22 cellular contexts compared by ENCODE assay signal in genomic region chr1:66248257-66248656, GRCh38.
DNase-seq lines count a peak whose midpoint lies in the region; ATAC-seq and TF ChIP-seq lines count a peak whose summit lies in the region.
"Had no signal": no experiment of that assay in that cellular context is flagged by ENCODE, and none has a peak within 500 bp of the region (broad histone marks: within the 10 kb centered on the region; RNA-seq: fewer than 3 reads in every experiment).

No MANE protein-coding gene starts in this region.

- no peaks in the 10 kb centered on the region for H4K20me1 ChIP-seq in neural progenitor cell (ENCODE audit: low read depth)
- H4K20me1 ChIP-seq: BLaER1 had no signal

- CTCF ChIA-PET in activated CD8-positive, alpha-beta memory T cell treated with anti-CD3 and anti-CD28 coated beads, Interleukin-2, amount 10 ng/mL, durations not matched to agents 7 days and 5 days (lab: Charles Lee) = interaction anchor here (0.7 to 20.4 kb wide), 10 partner anchors 27 to 285 kb away, joined by 3 to 406 read pairs (median 8); no protein-coding TSS in a partner anchor
- CTCF ChIA-PET in CD4-positive, alpha-beta memory T cell (lab: Charles Lee; ENCODE audit: partially characterized antibody) = interaction anchor here (1.1 to 30.4 kb wide), 10 partner anchors 27 to 291 kb away, joined by 3 to 874 read pairs (median 10); no protein-coding TSS in a partner anchor

- H3K4me1 ChIP-seq in CD4-positive, alpha-beta memory T cell (ENCODE audit: insufficient read depth, low read length) = peaks cover 71% of the 10 kb centered on the region
- H3K4me1 ChIP-seq in neural progenitor cell = no peaks in the 10 kb centered on the region
- H3K4me1 ChIP-seq: psoas muscle had no signal

- no peak overlapping the region for H3K27ac ChIP-seq in CD4-positive, alpha-beta memory T cell (ENCODE audit: low read depth, low read length)
- H3K27ac ChIP-seq in neural progenitor cell = no peak overlapping the region
- H3K27ac ChIP-seq: BLaER1, neutrophil, psoas muscle had no signal

- intact Hi-C loops in CD4-positive, alpha-beta memory T cell (cut with micrococcal nuclease) = loop anchor here (10.0 kb wide), 3 partner anchors 823 to 1183 kb away; partner anchors contain the start of genes LEPR and LEPROT
- intact Hi-C loops in activated T-helper 1 cell treated with anti-CD3 and anti-CD28 coated beads, Interleukin-12 subunit alpha, Interleukin-12 subunit beta, Interleukin-2, Interleukin-4 antibody, amounts not matched to agents 30 ng/mL and 10 ng/mL and 1 ng/mL, durations not matched to agents 14 hours and 24 hours and 36 hours (cut with micrococcal nuclease) = loop anchor here (5.0 to 10.0 kb wide), 4 partner anchors 377 to 853 kb away; partner anchors contain the start of genes LEPR and LEPROT
- intact Hi-C loops in sciatic nerve (cut with DNase I) = no loop called here

- no peak overlapping the region for H3K4me3 ChIP-seq in CD4-positive, alpha-beta memory T cell (ENCODE audit: low read length in 2 of 2)
- no peak overlapping the region for H3K4me3 ChIP-seq in neural progenitor cell
- H3K4me3 ChIP-seq: BLaER1, psoas muscle had no signal

- H2AFZ ChIP-seq in neural progenitor cell (replicated peaks) = no peak overlapping the region

- POLR2A ChIA-PET in CD4-positive, alpha-beta memory T cell (lab: Charles Lee; ENCODE audit: partially characterized antibody) = interaction anchor here (0.9 to 7.4 kb wide), 8 partner anchors 9 to 197 kb away, joined by 3 to 59 read pairs (median 6); no protein-coding TSS in a partner anchor

- H3F3A ChIP-seq in neural progenitor cell (ENCODE audit: low read depth) = no peaks in the 10 kb centered on the region

- H3K27me3 ChIP-seq in CD4-positive, alpha-beta memory T cell (ENCODE audit: insufficient read depth, low read length) = no peaks in the 10 kb centered on the region
- no peaks in the 10 kb centered on the region for H3K27me3 ChIP-seq in neural progenitor cell
- H3K27me3 ChIP-seq: BLaER1, neutrophil had no signal

- ATAC-seq in activated CD8-positive, alpha-beta memory T cell treated with anti-CD3 and anti-CD28 coated beads, Interleukin-2, amount 10 ng/mL, durations not matched to agents 7 days and 5 days = no peak
- peak; percentile 83 for ATAC-seq in sciatic nerve

- H3K4me3 Mint-ChIP-seq in activated CD8-positive, alpha-beta memory T cell treated with anti-CD3 and anti-CD28 coated beads, Interleukin-2, amount 10 ng/mL, durations not matched to agents 7 days and 5 days = peak overlapping the region; percentile 82
- H3K4me3 Mint-ChIP-seq in CD4-positive, alpha-beta memory T cell = peak overlapping the region in 5 of 8 donors; percentile 4 to 88 (median 74)
- no peak overlapping the region for H3K4me3 Mint-ChIP-seq in activated T-helper 1 cell treated with anti-CD3 and anti-CD28 coated beads, Interleukin-12 subunit alpha, Interleukin-12 subunit beta, Interleukin-2, Interleukin-4 antibody, amounts not matched to agents 30 ng/mL and 10 ng/mL and 1 ng/mL, durations not matched to agents 14 hours and 24 hours and 36 hours
- H3K4me3 Mint-ChIP-seq in neural progenitor cell = no peak overlapping the region

- H3K36me3 Mint-ChIP-seq in activated CD8-positive, alpha-beta memory T cell treated with anti-CD3 and anti-CD28 coated beads, Interleukin-2, amount 10 ng/mL, durations not matched to agents 7 days and 5 days = no peaks in the 10 kb centered on the region
- no peaks in the 10 kb centered on the region for H3K36me3 Mint-ChIP-seq in CD4-positive, alpha-beta memory T cell
- no peaks in the 10 kb centered on the region for H3K36me3 Mint-ChIP-seq in activated T-helper 1 cell treated with anti-CD3 and anti-CD28 coated beads, Interleukin-12 subunit alpha, Interleukin-12 subunit beta, Interleukin-2, Interleukin-4 antibody, amounts not matched to agents 30 ng/mL and 10 ng/mL and 1 ng/mL, durations not matched to agents 14 hours and 24 hours and 36 hours (ENCODE audit: low read depth)
- peaks cover 2% of the 10 kb centered on the region for H3K36me3 Mint-ChIP-seq in neural progenitor cell
- H3K36me3 Mint-ChIP-seq: activated naive CD4-positive, alpha-beta T cell treated with anti-CD3 and anti-CD28 coated beads, Interleukin-2, amount 50 U/mL, for 24 hours had no signal

- no peak overlapping the region for H3K9ac ChIP-seq in neural progenitor cell
- H3K9ac ChIP-seq: BLaER1 had no signal

- H3K27me3 Mint-ChIP-seq in activated CD8-positive, alpha-beta memory T cell treated with anti-CD3 and anti-CD28 coated beads, Interleukin-2, amount 10 ng/mL, durations not matched to agents 7 days and 5 days = no peaks in the 10 kb centered on the region
- H3K27me3 Mint-ChIP-seq in CD4-positive, alpha-beta memory T cell = peaks cover 0 to 3% of the 10 kb centered on the region in 2 donors
- no peaks in the 10 kb centered on the region for H3K27me3 Mint-ChIP-seq in activated T-helper 1 cell treated with anti-CD3 and anti-CD28 coated beads, Interleukin-12 subunit alpha, Interleukin-12 subunit beta, Interleukin-2, Interleukin-4 antibody, amounts not matched to agents 30 ng/mL and 10 ng/mL and 1 ng/mL, durations not matched to agents 14 hours and 24 hours and 36 hours (ENCODE audit: insufficient read depth)
- no peaks in the 10 kb centered on the region for H3K27me3 Mint-ChIP-seq in neural progenitor cell (ENCODE audit: insufficient read depth, low read depth)
- H3K27me3 Mint-ChIP-seq: activated naive CD4-positive, alpha-beta T cell treated with anti-CD3 and anti-CD28 coated beads, Interleukin-2, amount 50 U/mL, for 24 hours had no signal

- no peak overlapping the region for H3K4me2 ChIP-seq in neural progenitor cell
- H3K4me2 ChIP-seq: BLaER1 had no signal

- H3K4me1 Mint-ChIP-seq in activated CD8-positive, alpha-beta memory T cell treated with anti-CD3 and anti-CD28 coated beads, Interleukin-2, amount 10 ng/mL, durations not matched to agents 7 days and 5 days = peaks cover 59% of the 10 kb centered on the region
- peaks cover 0 to 42% (median 34%) of the 10 kb centered on the region in 4 donors for H3K4me1 Mint-ChIP-seq in CD4-positive, alpha-beta memory T cell
- peaks cover 63% of the 10 kb centered on the region for H3K4me1 Mint-ChIP-seq in activated T-helper 1 cell treated with anti-CD3 and anti-CD28 coated beads, Interleukin-12 subunit alpha, Interleukin-12 subunit beta, Interleukin-2, Interleukin-4 antibody, amounts not matched to agents 30 ng/mL and 10 ng/mL and 1 ng/mL, durations not matched to agents 14 hours and 24 hours and 36 hours (ENCODE audit: low read depth)
- peaks cover 4% of the 10 kb centered on the region for H3K4me1 Mint-ChIP-seq in neural progenitor cell

- TF ChIP-seq CTCF in neural progenitor cell (IDR thresholded peaks at IDR 0.05) = no peak

- H3K36me3 ChIP-seq in CD4-positive, alpha-beta memory T cell (ENCODE audit: insufficient read depth, low read length) = no peaks in the 10 kb centered on the region
- no peaks in the 10 kb centered on the region for H3K36me3 ChIP-seq in neural progenitor cell
- H3K36me3 ChIP-seq: BLaER1, neutrophil had no signal

- no peaks in the 10 kb centered on the region for H3K9me3 ChIP-seq in CD4-positive, alpha-beta memory T cell (ENCODE audit: control insufficient read depth in 1 of 2, low read length in 2 of 2)
- no peaks in the 10 kb centered on the region for H3K9me3 ChIP-seq in neural progenitor cell (ENCODE audit: low read depth)
- H3K9me3 ChIP-seq: BLaER1, neutrophil, psoas muscle had no signal

- no peaks in the 10 kb centered on the region for H3K79me2 ChIP-seq in neural progenitor cell (ENCODE audit: low read depth)

- no peaks in the 10 kb centered on the region for H3K9me3 Mint-ChIP-seq in activated CD8-positive, alpha-beta memory T cell treated with anti-CD3 and anti-CD28 coated beads, Interleukin-2, amount 10 ng/mL, durations not matched to agents 7 days and 5 days (ENCODE audit: low read depth)
- peaks cover 0 to 1% (median 0%) of the 10 kb centered on the region in 8 donors for H3K9me3 Mint-ChIP-seq in CD4-positive, alpha-beta memory T cell
- H3K9me3 Mint-ChIP-seq in activated T-helper 1 cell treated with anti-CD3 and anti-CD28 coated beads, Interleukin-12 subunit alpha, Interleukin-12 subunit beta, Interleukin-2, Interleukin-4 antibody, amounts not matched to agents 30 ng/mL and 10 ng/mL and 1 ng/mL, durations not matched to agents 14 hours and 24 hours and 36 hours = no peaks in the 10 kb centered on the region
- H3K9me3 Mint-ChIP-seq in neural progenitor cell = no peaks in the 10 kb centered on the region
- H3K9me3 Mint-ChIP-seq: activated naive CD4-positive, alpha-beta T cell treated with anti-CD3 and anti-CD28 coated beads, Interleukin-2, amount 50 U/mL, for 24 hours had no signal

- no peak for DNase-seq in activated CD8-positive, alpha-beta memory T cell treated with anti-CD3 and anti-CD28 coated beads, Interleukin-2, amount 10 ng/mL, durations not matched to agents 7 days and 5 days
- DNase-seq in activated CD8-positive, alpha-beta memory T cell treated with anti-CD3 and anti-CD28 coated beads, Interleukin-2, amount 50 U/mL, for 4 hours = no peak
- DNase-seq in CD4-positive, alpha-beta memory T cell = no peak
- DNase-seq in activated T-helper 1 cell treated with anti-CD3 and anti-CD28 coated beads, Interleukin-12 subunit alpha, Interleukin-12 subunit beta, Interleukin-2, Interleukin-4 antibody, amounts not matched to agents 30 ng/mL and 10 ng/mL and 1 ng/mL, durations not matched to agents 14 hours and 24 hours and 36 hours (ENCODE audit: low spot score) = no peak
- DNase-seq in sciatic nerve (ENCODE audit: low spot score) = no peak
- DNase-seq in SW480 (ENCODE audit: low spot score) = no peak
- no peak for DNase-seq in GM19240 (ENCODE audit: insufficient read length, low spot score)
- no peak for DNase-seq in neural progenitor cell (ENCODE audit: low spot score)
- DNase-seq: ACHN; activated CD4-positive, alpha-beta T cell treated with anti-CD3 and anti-CD28 coated beads, Interleukin-2, amount 50 U/mL, for 1 hour; central memory CD4-positive, alpha-beta T cell; DND-41; H7; Karpas-422; NCI-H1694 treated with DMSO at 0.1 percent for 48 hours; NCI-H524 treated with DMSO at 0.1 percent for 48 hours; NK-92 treated with Interleukin-12 subunit alpha and Interleukin-12 subunit beta, amount 100 ng/mL, for 24 hours; psoas muscle; SIG-M5 had no signal

- H3K27ac Mint-ChIP-seq in activated CD8-positive, alpha-beta memory T cell treated with anti-CD3 and anti-CD28 coated beads, Interleukin-2, amount 10 ng/mL, durations not matched to agents 7 days and 5 days = peak overlapping the region; percentile 97
- H3K27ac Mint-ChIP-seq in CD4-positive, alpha-beta memory T cell = peak overlapping the region; percentile 36 to 92 (median 78)
- H3K27ac Mint-ChIP-seq in activated T-helper 1 cell treated with anti-CD3 and anti-CD28 coated beads, Interleukin-12 subunit alpha, Interleukin-12 subunit beta, Interleukin-2, Interleukin-4 antibody, amounts not matched to agents 30 ng/mL and 10 ng/mL and 1 ng/mL, durations not matched to agents 14 hours and 24 hours and 36 hours = peak overlapping the region; percentile 32
- H3K27ac Mint-ChIP-seq in neural progenitor cell = no peak overlapping the region

Comparison
In these comparisons a context has a peak if more than half of its experiments do, and no peak if none do; other contexts are left out.
1. H3K4me3 Mint-ChIP-seq: peak in activated CD8-positive, alpha-beta memory T cell treated with anti-CD3 and anti-CD28 coated beads, Interleukin-2, amount 10 ng/mL, durations not matched to agents 7 days and 5 days (single experiment) and CD4-positive, alpha-beta memory T cell (5 of 8); none in activated T-helper 1 cell treated with anti-CD3 and anti-CD28 coated beads, Interleukin-12 subunit alpha, Interleukin-12 subunit beta, Interleukin-2, Interleukin-4 antibody, amounts not matched to agents 30 ng/mL and 10 ng/mL and 1 ng/mL, durations not matched to agents 14 hours and 24 hours and 36 hours (single experiment) and neural progenitor cell (single experiment).